ENCODE assay signal across 2 cellular contexts in genomic region chr11:8988329-8989234, GRCh38.
TF ChIP-seq lines count a peak whose summit lies in the region.

No MANE protein-coding gene starts in this region.

TF ChIP-seq in HCT116, 20 proteins besides CTCF, POLR2A, EP300 and RAD21:
- no peak for TF ChIP-seq YY1 (IDR thresholded peaks at IDR 0.05; ENCODE audit: extremely low read depth, insufficient replicate concordance, low read depth, low read length)
- no peak for TF ChIP-seq ELF1 (IDR thresholded peaks at IDR 0.05; ENCODE audit: borderline replicate concordance, low read depth)
- no peak for TF ChIP-seq EGR1 (IDR thresholded peaks at IDR 0.05; ENCODE audit: low read depth)
- TF ChIP-seq SRF (IDR thresholded peaks at IDR 0.05; ENCODE audit: low read depth) = no peak
- TF ChIP-seq ZNF274 (IDR thresholded peaks at IDR 0.05; ENCODE audit: low read depth, low read length) = no peak
- TF ChIP-seq EZH2phosphoT487 (IDR thresholded peaks at IDR 0.05; ENCODE audit: borderline replicate concordance) = no peak
- TF ChIP-seq SP1 (IDR thresholded peaks at IDR 0.05; ENCODE audit: low read depth) = no peak
- no peak for TF ChIP-seq MAX (IDR thresholded peaks at IDR 0.05)
- no peak for TF ChIP-seq SIN3A (IDR thresholded peaks at IDR 0.05; ENCODE audit: low read depth)

TF ChIP-seq in SK-N-SH, 30 proteins besides CTCF, POLR2A, EP300 and RAD21:
- TF ChIP-seq RCOR1 (IDR thresholded peaks at IDR 0.05; ENCODE audit: low read length) (no peak), SIN3A (IDR thresholded peaks at IDR 0.05; ENCODE audit: borderline replicate concordance, low read depth, low read length) (no peak), YY1 (IDR thresholded peaks at IDR 0.05; ENCODE audit: low read depth) (no peak), USF1 (IDR thresholded peaks at IDR 0.05; ENCODE audit: borderline replicate concordance, low read depth) (no peak), GABPA (IDR thresholded peaks at IDR 0.05; ENCODE audit: low read depth) (no peak), FOSL2 (IDR thresholded peaks at IDR 0.05; ENCODE audit: borderline replicate concordance, low read depth) (no peak), FOXM1 (IDR thresholded peaks at IDR 0.05; ENCODE audit: low read depth) (no peak), REST (IDR thresholded peaks at IDR 0.05; ENCODE audit: low read depth, low read length) (no peak), PBX3 (IDR thresholded peaks at IDR 0.05) (no peak), FOXJ3 (CRISPR knock-in tag; IDR thresholded peaks at IDR 0.05) (no peak), MEF2A (IDR thresholded peaks at IDR 0.05; ENCODE audit: borderline replicate concordance, low read depth) (no peak), TAF1 (IDR thresholded peaks at IDR 0.05; ENCODE audit: borderline replicate concordance, low read depth, low read length) (no peak), ELF1 (IDR thresholded peaks at IDR 0.05) (no peak), TCF12 (IDR thresholded peaks at IDR 0.05) (no peak), TEAD4 (IDR thresholded peaks at IDR 0.05; ENCODE audit: borderline replicate concordance, insufficient read depth) (no peak), GATA2 (CRISPR knock-in tag; IDR thresholded peaks at IDR 0.05) (no peak)
